ENCODE assay signal across 9 cellular contexts in genomic region chr20:50029697-50030428, GRCh38. TPM values are rescaled to one million over a fixed set of nuclear protein-coding genes. Genes with fewer than 3 reads are reported as not detected.
DNase-seq lines count a peak whose midpoint lies in the region; ATAC-seq and TF ChIP-seq lines count a peak whose summit lies in the region.
"Had no signal": no experiment of that assay in that cellular context is flagged by ENCODE, and none has a peak within 500 bp of the region (broad histone marks: within the 10 kb centered on the region; RNA-seq: fewer than 3 reads in every experiment).

No MANE protein-coding gene starts in this region.

- POLR2A ChIA-PET in SK-N-SH (lab: Yijun Ruan, JAX): interaction anchor here (1.5 to 1.7 kb wide), 2 partner anchors 10 to 46 kb away, joined by 4 to 6 read pairs; partner anchors contain the start of gene SNAI1

- H3K4me2 ChIP-seq in SK-N-SH: peak overlapping the region; percentile 60

- TF ChIP-seq EP300 in SK-N-SH (IDR thresholded peaks at IDR 0.05; ENCODE audit: borderline replicate concordance in 1 of 2, low read depth in 1 of 2, low read length in 1 of 2): peak; percentile 35 to 93

- H3K36me3 ChIP-seq in SK-N-SH (replicated peaks in 1 of 2; ENCODE audit: control insufficient read depth in 1 of 2, insufficient read depth in 2 of 2, low read length in 1 of 2): no peaks in the 10 kb centered on the region

- H3K9me3 Mint-ChIP-seq in Calu3 (ENCODE audit: low read depth, unreplicated experiment): no peaks in the 10 kb centered on the region

- peak overlapping the region; percentile 52; the same call in 1 of the 2 replicates for H3K9ac ChIP-seq in SK-N-SH

- no peaks in the 10 kb centered on the region for H3K27me3 Mint-ChIP-seq in Calu3 (ENCODE audit: unreplicated experiment)

- no peak overlapping the region for H2AFZ ChIP-seq in SK-N-SH (ENCODE audit: low read depth)

- BruUV-seq in Calu3 (replicated peaks; lab: Mats Ljungman, UMichigan): no TSS peak

- 53% methylated on average over 12 of the region's 19 CpGs for WGBS in SK-N-SH (ENCODE audit: low lambda C conversion rate)

- peaks cover 15% of the 10 kb centered on the region for H3K36me3 Mint-ChIP-seq in Calu3 (ENCODE audit: insufficient read depth, unreplicated experiment)

- intact Hi-C loops in Calu3 (cut with micrococcal nuclease; ENCODE audit: unreplicated experiment): no loop called here
- intact Hi-C loops in posterior vena cava (cut with DNase I): loop anchor here in 1 of 2 donors (5.0 kb wide), 1 partner anchor 48 kb away; the partner anchor contains the start of gene SNAI1

- no peak; the same call in 1 of the 2 replicates for TF ChIP-seq RAD21 in SK-N-SH (IDR thresholded peaks at IDR 0.05; ENCODE audit: low read length)

- DNase-seq in Calu3 (peak; percentile 58), SK-N-SH (peak; percentile 60), fibroblast of the aortic adventitia (ENCODE audit: low read depth) (peak; percentile 96), posterior vena cava (ENCODE audit: low spot score) (peak; percentile 96), NCI-H2029 treated with DMSO at 0.1 percent for 48 hours (lab: John Stamatoyannopoulos, UW) (no peak)
- DNase-seq: activated CD4-positive, alpha-beta T cell treated with anti-CD3 and anti-CD28 coated beads for 48 hours had no signal

- no peaks in the 10 kb centered on the region for H3K27me3 ChIP-seq in SK-N-SH (ENCODE audit: insufficient read depth)

- H3K4me3 Mint-ChIP-seq in Calu3 (ENCODE audit: low read depth, unreplicated experiment): no peak overlapping the region

- no peak for ATAC-seq in HG03442 (IDR thresholded peaks at IDR 0.05; ENCODE audit: unreplicated experiment)
- ATAC-seq in GM21786 (IDR thresholded peaks at IDR 0.05; ENCODE audit: unreplicated experiment): no peak
- no peak for ATAC-seq in HG03108 (IDR thresholded peaks at IDR 0.05; ENCODE audit: unreplicated experiment)

- no peaks in the 10 kb centered on the region for H3K9me2 ChIP-seq in SK-N-SH

- peak overlapping the region; percentile 46 for H3K27ac Mint-ChIP-seq in Calu3 (ENCODE audit: unreplicated experiment)

- no peaks in the 10 kb centered on the region for H4K20me1 ChIP-seq in SK-N-SH (ENCODE audit: insufficient read depth)

- peak overlapping the region; percentile 89 for H3K27ac ChIP-seq in SK-N-SH (ENCODE audit: low read depth in 2 of 2, low read length in 1 of 2)

- H3K79me2 ChIP-seq in SK-N-SH (ENCODE audit: insufficient read depth): no peaks in the 10 kb centered on the region

- CTCF ChIA-PET in Calu3 (lab: Charles Lee) (interaction anchor here (0.5 kb wide), 1 partner anchor 150 kb away, joined by 3 read pairs; no protein-coding TSS in a partner anchor), SK-N-SH (lab: Yijun Ruan, JAX) (interaction anchor here (1.1 to 3.1 kb wide), 5 partner anchors 11 to 51 kb away, joined by 3 to 15 read pairs (median 4); no protein-coding TSS in a partner anchor)

- H3F3A ChIP-seq in SK-N-SH (replicated peaks; ENCODE audit: insufficient read depth): peaks cover 20% of the 10 kb centered on the region

- no peaks in the 10 kb centered on the region for H3K9me3 ChIP-seq in SK-N-SH

- TF ChIP-seq CTCF in Calu3 (IDR thresholded peaks at IDR 0.05; ENCODE audit: unreplicated experiment) (no peak), SK-N-SH (IDR thresholded peaks at IDR 0.05) (no peak), fibroblast of the aortic adventitia (IDR thresholded peaks at IDR 0.05; ENCODE audit: insufficient read depth, low read length) (no peak)

- H3K4me3 ChIP-seq in SK-N-SH (ENCODE audit: low read depth in 2 of 2, low read length in 1 of 2) (no peak overlapping the region), fibroblast of the aortic adventitia (ENCODE audit: low read depth, low read length) (no peak overlapping the region)

- peaks cover 56% of the 10 kb centered on the region for H3K4me1 Mint-ChIP-seq in Calu3 (ENCODE audit: low read depth, unreplicated experiment)

- peaks cover 34 to 45% of the 10 kb centered on the region in 2 experiments; a peak in 3 of 4 replicates for H3K4me1 ChIP-seq in SK-N-SH (ENCODE audit: control insufficient read depth in 1 of 2, insufficient read depth in 2 of 2, low read depth in 1 of 2, low read length in 1 of 2)

TF ChIP-seq in SK-N-SH, 30 proteins besides CTCF, POLR2A, EP300 and RAD21 (continues in another document):
- TF ChIP-seq CHD2 (IDR thresholded peaks at IDR 0.05; ENCODE audit: low read length, partially characterized antibody) (peak; percentile 9), MAX (IDR thresholded peaks at IDR 0.05; ENCODE audit: low read depth) (peak; percentile 62; the same call in 1 of the 2 replicates), TCF12 (IDR thresholded peaks at IDR 0.05) (peak; percentile 94), NRF1 (IDR thresholded peaks at IDR 0.05; ENCODE audit: low read depth, low read length) (no peak), PBX3 (IDR thresholded peaks at IDR 0.05) (peak; percentile 81), ZBTB33 (IDR thresholded peaks at IDR 0.05; ENCODE audit: borderline replicate concordance, low read depth) (no peak), USF2 (IDR thresholded peaks at IDR 0.05; ENCODE audit: borderline replicate concordance, low read depth, low read length) (no peak), POLR2AphosphoS5 (IDR thresholded peaks at IDR 0.05; ENCODE audit: low read depth, low read length) (peak; percentile 71; the same call in 1 of the 2 replicates), USF1 (IDR thresholded peaks at IDR 0.05; ENCODE audit: borderline replicate concordance, low read depth) (peak; percentile 64), MXI1 (IDR thresholded peaks at IDR 0.05; ENCODE audit: low read depth, low read length) (no peak), RXRA (IDR thresholded peaks at IDR 0.05; ENCODE audit: borderline replicate concordance, low read depth) (peak; percentile 91; the same call in 1 of the 2 replicates), NFIC (IDR thresholded peaks at IDR 0.05; ENCODE audit: borderline replicate concordance) (peak; percentile 99), TEAD4 (IDR thresholded peaks at IDR 0.05; ENCODE audit: borderline replicate concordance, insufficient read depth) (peak; percentile 68; the same call in 1 of the 2 replicates), FOSL2 (IDR thresholded peaks at IDR 0.05; ENCODE audit: borderline replicate concordance, low read depth) (peak; percentile 91; the same call in 1 of the 2 replicates), IRF3 (IDR thresholded peaks at IDR 0.05; ENCODE audit: low read depth, low read length) (no peak), JUND (IDR thresholded peaks at IDR 0.05) (peak; percentile 87)

RNA-seq across cellular contexts. Expression of gene SNAI1, which starts 47.1 kb away (rescaled TPM):
- total RNA-seq in Calu3 (2022) (0.81 and 0.90 TPM in 2 replicates), fibroblast of the aortic adventitia (ENCODE audit: low replicate concordance) (1.1 and 2.7 TPM in 2 replicates), posterior vena cava (1 to 10 TPM; 8.6 to 8.9 TPM)
- 3.7 and 6.2 TPM in 2 replicates for polyA plus RNA-seq in SK-N-SH (2012; rRNA removed)
- 2.2 and 3.9 TPM in 2 replicates for polyA plus RNA-seq in SK-N-SH (2012; cell fraction: cytosol; rRNA removed)
- polyA plus RNA-seq in SK-N-SH (2012; cell fraction: nucleus; rRNA removed): 5.6 and 5.7 TPM in 2 replicates
